17 cellular contexts compared by ENCODE assay signal in genomic region chr5:1050449-1051365, GRCh38. TPM values are rescaled to one million over a fixed set of nuclear protein-coding genes. Genes with fewer than 3 reads are reported as not detected.
DNase-seq lines count a peak whose midpoint lies in the region; ATAC-seq and TF ChIP-seq lines count a peak whose summit lies in the region.
"Had no signal": no experiment of that assay in that cellular context is flagged by ENCODE, and none has a peak within 500 bp of the region (broad histone marks: within the 10 kb centered on the region; RNA-seq: fewer than 3 reads in every experiment).

No MANE protein-coding gene starts in this region.

- H2BK5ac ChIP-seq in mesendoderm (ENCODE audit: low read length): no peak overlapping the region

- no peaks in the 10 kb centered on the region for H3K79me2 ChIP-seq in mesendoderm (ENCODE audit: control insufficient read depth, insufficient read depth, low read length)

- H4K5ac ChIP-seq in mesendoderm (ENCODE audit: low read length): no peak overlapping the region

- peak; percentile 28 for DNase-seq in DMS79 (lab: John Stamatoyannopoulos, UW)
- DNase-seq in NCI-H187 (lab: John Stamatoyannopoulos, UW): peak; percentile 51 to 68
- peak; percentile 19 for DNase-seq in astrocyte of the hippocampus (ENCODE audit: low read depth, low spot score)
- DNase-seq in mesendoderm: no peak
- DNase-seq in NCI-H446 (lab: John Stamatoyannopoulos, UW): no peak
- DNase-seq: activated CD4-positive, alpha-beta memory T cell treated with anti-CD3 and anti-CD28 coated beads for 36 hours; activated naive CD8-positive, alpha-beta T cell treated with anti-CD3 and anti-CD28 coated beads, Interleukin-2, amount 50 U/mL, for 24 hours; C1 segment of cervical spinal cord; effector CD8-positive, alpha-beta T cell; hippocampal formation; NCI-H226; SW 1271 had no signal

- no peak for ATAC-seq in GM18505 (IDR thresholded peaks at IDR 0.05; ENCODE audit: unreplicated experiment)
- no peak for ATAC-seq in GM18868 (IDR thresholded peaks at IDR 0.05; ENCODE audit: unreplicated experiment)
- ATAC-seq: activated naive CD8-positive, alpha-beta T cell treated with anti-CD3 and anti-CD28 coated beads, Interleukin-2, amount 50 U/mL, for 24 hours had no signal

- no peaks in the 10 kb centered on the region for H3K79me1 ChIP-seq in mesendoderm (ENCODE audit: low read length)

- H3K4me3 ChIP-seq in mesendoderm (ENCODE audit: low read length): no peak overlapping the region
- H3K4me3 ChIP-seq: cardiac muscle cell, skin epidermis, thoracic aorta had no signal

- no peaks in the 10 kb centered on the region for H3K36me3 ChIP-seq in mesendoderm (ENCODE audit: control insufficient read depth, insufficient read depth, low read length)
- H3K36me3 ChIP-seq: thoracic aorta had no signal

- WGBS in mesendoderm (ENCODE audit: extremely low coverage, insufficient coverage, low lambda C conversion rate): no CpG with 5 or more reads among the region's 28 CpGs

- no peak overlapping the region for H3K56ac ChIP-seq in mesendoderm (ENCODE audit: low read length)

- no peak overlapping the region for H4K8ac ChIP-seq in mesendoderm (ENCODE audit: low read depth, low read length)

- TF ChIP-seq POLR2A in GM18505 (IDR thresholded peaks at IDR 0.05; ENCODE audit: borderline replicate concordance, extremely low read depth, insufficient read depth, insufficient read length): no peak

- no peak overlapping the region for H3K27ac ChIP-seq in mesendoderm (ENCODE audit: low read depth, low read length)
- H3K27ac ChIP-seq: cardiac muscle cell, skin epidermis, thoracic aorta had no signal

- H3K4me1 ChIP-seq in mesendoderm (ENCODE audit: control insufficient read depth, low read depth, low read length): no peaks in the 10 kb centered on the region

- no peak overlapping the region for H3K4ac ChIP-seq in mesendoderm (ENCODE audit: low read depth, low read length)

- H2BK15ac ChIP-seq in mesendoderm (replicated peaks; ENCODE audit: low read depth): no peak overlapping the region

- H3K27me3 ChIP-seq in mesendoderm (ENCODE audit: insufficient read depth, low read length, poor library complexity): no peaks in the 10 kb centered on the region
- H3K27me3 ChIP-seq: cardiac muscle cell had no signal

- H3K18ac ChIP-seq in mesendoderm (ENCODE audit: low read length): no peak overlapping the region

- no peak overlapping the region for H3K9ac ChIP-seq in mesendoderm (ENCODE audit: low read length)

- peak overlapping the region; percentile 45 for H3K23ac ChIP-seq in mesendoderm (ENCODE audit: low read length)

- H3K4me2 ChIP-seq in mesendoderm (ENCODE audit: low read length): no peak overlapping the region

- H2AK5ac ChIP-seq in mesendoderm (ENCODE audit: low read length): no peak overlapping the region

- H2BK120ac ChIP-seq in mesendoderm (ENCODE audit: low read depth, low read length): no peak overlapping the region

RNA-seq across cellular contexts. Expression of gene NKD2, which starts 42.1 kb away (rescaled TPM):
- 4.1 TPM for polyA plus RNA-seq in mesendoderm (2013, experiment 1 of 2)
- polyA plus RNA-seq in mesendoderm (2013, experiment 2 of 2): 3.1 TPM

Comparison
In these comparisons a context has a peak if more than half of its experiments do, and no peak if none do; other contexts are left out.
1. DNase-seq: peak in DMS79 (single experiment), NCI-H187 (2 of 2) and astrocyte of the hippocampus (single experiment); none in mesendoderm (single experiment) and NCI-H446 (0 of 2).